1 cellular context compared by ENCODE assay signal in the genomic region with DNA sequence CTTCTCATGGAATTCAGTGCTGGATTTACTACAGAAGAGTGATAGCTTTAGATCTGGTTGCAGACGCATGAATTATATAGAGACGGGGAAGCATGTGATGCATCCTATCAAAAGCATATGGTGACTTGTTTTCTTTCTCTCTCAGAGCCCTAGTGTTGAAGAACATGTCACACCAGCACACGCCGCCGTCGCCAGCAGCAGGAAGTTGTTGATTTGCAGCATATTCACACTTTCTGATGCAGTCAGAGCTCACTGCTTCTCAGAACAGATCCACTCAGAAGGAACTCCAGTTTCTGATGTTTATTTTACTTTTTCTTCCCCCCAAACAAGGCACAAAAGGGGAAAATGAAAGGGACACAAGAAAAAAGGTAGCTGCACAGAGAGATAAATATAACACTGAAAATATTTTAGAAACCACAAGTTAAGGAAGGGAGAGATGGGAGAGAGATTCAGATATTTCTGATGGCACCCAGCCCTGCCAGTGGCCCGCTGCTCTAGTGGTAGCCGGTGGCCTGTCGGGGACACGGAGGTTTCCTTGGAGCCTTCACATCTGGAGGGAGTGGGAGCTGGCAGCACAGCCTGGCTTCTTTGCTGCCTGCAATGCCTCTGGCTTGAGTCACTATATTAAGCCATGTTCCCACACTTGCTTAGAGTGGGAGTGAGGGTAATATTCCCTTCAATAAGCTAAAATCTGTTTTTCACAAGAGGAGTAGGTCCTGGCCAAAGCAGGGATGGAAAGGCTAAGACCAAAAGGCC.
TF ChIP-seq lines count a peak whose summit lies in the region.

No MANE protein-coding gene starts in this region.

TF ChIP-seq in SK-N-SH treated with all-trans-retinoic acid at 6 μM for 48 hours, 23 proteins besides CTCF, POLR2A, EP300 and RAD21 (continued from another document):
- TF ChIP-seq, protein P1, sequence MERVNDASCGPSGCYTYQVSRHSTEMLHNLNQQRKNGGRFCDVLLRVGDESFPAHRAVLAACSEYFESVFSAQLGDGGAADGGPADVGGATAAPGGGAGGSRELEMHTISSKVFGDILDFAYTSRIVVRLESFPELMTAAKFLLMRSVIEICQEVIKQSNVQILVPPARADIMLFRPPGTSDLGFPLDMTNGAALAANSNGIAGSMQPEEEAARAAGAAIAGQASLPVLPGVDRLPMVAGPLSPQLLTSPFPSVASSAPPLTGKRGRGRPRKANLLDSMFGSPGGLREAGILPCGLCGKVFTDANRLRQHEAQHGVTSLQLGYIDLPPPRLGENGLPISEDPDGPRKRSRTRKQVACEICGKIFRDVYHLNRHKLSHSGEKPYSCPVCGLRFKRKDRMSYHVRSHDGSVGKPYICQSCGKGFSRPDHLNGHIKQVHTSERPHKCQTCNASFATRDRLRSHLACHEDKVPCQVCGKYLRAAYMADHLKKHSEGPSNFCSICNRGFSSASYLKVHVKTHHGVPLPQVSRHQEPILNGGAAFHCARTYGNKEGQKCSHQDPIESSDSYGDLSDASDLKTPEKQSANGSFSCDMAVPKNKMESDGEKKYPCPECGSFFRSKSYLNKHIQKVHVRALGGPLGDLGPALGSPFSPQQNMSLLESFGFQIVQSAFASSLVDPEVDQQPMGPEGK (CRISPR knock-in tag; IDR thresholded peaks at IDR 0.05; ENCODE audit: borderline replicate concordance), result no peak
- TF ChIP-seq GLIS3 (CRISPR knock-in tag; IDR thresholded peaks at IDR 0.05), result no peak
- TF ChIP-seq SNAI2 (CRISPR knock-in tag; IDR thresholded peaks at IDR 0.05), result no peak
- TF ChIP-seq, protein P2, sequence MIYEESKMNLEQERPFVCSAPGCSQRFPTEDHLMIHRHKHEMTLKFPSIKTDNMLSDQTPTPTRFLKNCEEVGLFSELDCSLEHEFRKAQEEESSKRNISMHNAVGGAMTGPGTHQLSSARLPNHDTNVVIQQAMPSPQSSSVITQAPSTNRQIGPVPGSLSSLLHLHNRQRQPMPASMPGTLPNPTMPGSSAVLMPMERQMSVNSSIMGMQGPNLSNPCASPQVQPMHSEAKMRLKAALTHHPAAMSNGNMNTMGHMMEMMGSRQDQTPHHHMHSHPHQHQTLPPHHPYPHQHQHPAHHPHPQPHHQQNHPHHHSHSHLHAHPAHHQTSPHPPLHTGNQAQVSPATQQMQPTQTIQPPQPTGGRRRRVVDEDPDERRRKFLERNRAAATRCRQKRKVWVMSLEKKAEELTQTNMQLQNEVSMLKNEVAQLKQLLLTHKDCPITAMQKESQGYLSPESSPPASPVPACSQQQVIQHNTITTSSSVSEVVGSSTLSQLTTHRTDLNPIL (CRISPR knock-in tag; IDR thresholded peaks at IDR 0.05; ENCODE audit: low read depth), result no peak
- TF ChIP-seq ZNF70 (CRISPR knock-in tag; IDR thresholded peaks at IDR 0.05), result no peak
- TF ChIP-seq ZNF565 (CRISPR knock-in tag; conservative IDR thresholded peaks at IDR 0.05; ENCODE audit: low read depth), result no peak
- no peak for TF ChIP-seq ZFP30 (CRISPR knock-in tag; IDR thresholded peaks at IDR 0.05)
